Comparison of ENCODE assay signal across 31 cellular contexts in the genomic region with DNA sequence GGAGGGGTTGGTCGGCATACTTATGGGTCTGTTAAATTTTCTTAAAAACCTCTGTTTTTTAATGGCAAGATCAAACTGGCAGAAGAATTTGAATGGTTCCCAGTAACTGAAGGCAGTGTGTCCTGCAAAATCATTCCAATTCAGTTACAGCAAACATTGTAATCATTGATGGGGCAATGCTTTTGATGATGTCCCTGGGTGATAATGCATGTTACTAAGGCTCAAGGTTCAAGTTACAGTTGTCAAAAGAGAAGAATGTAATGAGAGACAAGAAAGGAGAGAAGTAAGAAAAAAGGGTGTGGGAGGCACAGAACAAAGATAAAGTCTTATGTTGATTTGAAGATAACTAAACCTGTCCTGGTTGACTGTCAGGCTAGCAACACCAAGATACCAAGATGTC.
"Had no signal": no experiment of that assay in that cellular context is flagged by ENCODE, and none has a peak within 500 bp of the region (broad histone marks: within the 10 kb centered on the region; RNA-seq: fewer than 3 reads in every experiment).

No MANE protein-coding gene starts in this region.

- H3K27me3 Mint-ChIP-seq: activated B cell treated with CpG ODN at 0.5 μM for 24 hours; activated CD4-positive, alpha-beta memory T cell treated with anti-CD3 and anti-CD28 coated beads for 36 hours; activated CD4-positive, alpha-beta T cell treated with anti-CD3 and anti-CD28 coated beads, Interleukin-2, amount 10 ng/mL, durations not matched to agents 24 days and 14 days; activated naive CD4-positive, alpha-beta T cell treated with anti-CD3 and anti-CD28 coated beads, Interleukin-2, amount 10 ng/mL, durations not matched to agents 7 days and 5 days; activated naive CD8-positive, alpha-beta T cell treated with anti-CD3 and anti-CD28 coated beads, Interleukin-2, amount 10 ng/mL, durations not matched to agents 7 days and 5 days; activated T-cell treated with anti-CD3 and anti-CD28 coated beads, Interleukin-2, amount 50 U/mL, for 24 hours; brain; dendritic cell treated with granulocyte-macrophage colony-stimulating factor and Interleukin-4, amounts not matched to agents 40 ng/mL and 50 ng/mL, for 4 days; T-cell had no signal

- H3K36me3 ChIP-seq: breast epithelium, cardiac muscle cell, colonic mucosa had no signal

- H3K9me3 ChIP-seq: ascending aorta, breast epithelium, colonic mucosa had no signal

- H3K27me3 ChIP-seq: ascending aorta, breast epithelium, cardiac muscle cell, colonic mucosa, dorsolateral prefrontal cortex had no signal

- H3K4me1 Mint-ChIP-seq: activated CD4-positive, alpha-beta T cell treated with anti-CD3 and anti-CD28 coated beads, Interleukin-2, amount 10 ng/mL, durations not matched to agents 24 days and 14 days; activated naive CD4-positive, alpha-beta T cell treated with anti-CD3 and anti-CD28 coated beads, Interleukin-2, amount 10 ng/mL, durations not matched to agents 7 days and 5 days; activated naive CD8-positive, alpha-beta T cell treated with anti-CD3 and anti-CD28 coated beads, Interleukin-2, amount 10 ng/mL, durations not matched to agents 7 days and 5 days; brain; T-cell had no signal

- H3K9me3 Mint-ChIP-seq: activated B cell treated with CpG ODN at 0.5 μM for 24 hours; activated CD4-positive, alpha-beta memory T cell treated with anti-CD3 and anti-CD28 coated beads for 36 hours; activated CD4-positive, alpha-beta T cell treated with anti-CD3 and anti-CD28 coated beads, Interleukin-2, amount 10 ng/mL, durations not matched to agents 24 days and 14 days; activated naive CD4-positive, alpha-beta T cell treated with anti-CD3 and anti-CD28 coated beads, Interleukin-2, amount 10 ng/mL, durations not matched to agents 7 days and 5 days; activated naive CD4-positive, alpha-beta T cell treated with anti-CD3 and anti-CD28 coated beads, Interleukin-2, amount 50 U/mL, for 72 hours; activated naive CD8-positive, alpha-beta T cell treated with anti-CD3 and anti-CD28 coated beads, Interleukin-2, amount 10 ng/mL, durations not matched to agents 7 days and 5 days; activated T-cell treated with anti-CD3 and anti-CD28 coated beads, Interleukin-2, amount 50 U/mL, for 24 hours; activated T-cell treated with anti-CD3 and anti-CD28 coated beads, Interleukin-2, amount 50 U/mL, for 72 hours; brain; dendritic cell treated with granulocyte-macrophage colony-stimulating factor and Interleukin-4, amounts not matched to agents 40 ng/mL and 50 ng/mL, for 4 days; T-helper 1 cell treated with Interleukin-12 subunit alpha and Interleukin-12 subunit beta and Interleukin-4 antibody, amounts not matched to agents 30 μg/mL and 1 μg/mL, for 36 hours; T-helper 2 cell treated with Interferon-gamma antibody and Interleukin-4, amounts not matched to agents 5 μg/mL and 100 μg/mL, for 36 hours had no signal

- H3K4me1 ChIP-seq: ascending aorta, breast epithelium, colonic mucosa had no signal

- DNase-seq: activated B cell treated with CpG ODN at 0.5 μM for 24 hours; activated CD4-positive, alpha-beta memory T cell treated with anti-CD3 and anti-CD28 coated beads for 36 hours; activated CD4-positive, alpha-beta T cell treated with anti-CD3 and anti-CD28 coated beads, Interleukin-2, amount 10 ng/mL, durations not matched to agents 24 days and 14 days; activated CD8-positive, alpha-beta memory T cell treated with anti-CD3 and anti-CD28 coated beads, Interleukin-2, amount 50 U/mL, for 48 hours; activated gamma-delta T cell; activated naive CD4-positive, alpha-beta T cell; activated naive CD4-positive, alpha-beta T cell treated with anti-CD3 and anti-CD28 coated beads, Interleukin-2, amount 10 ng/mL, durations not matched to agents 7 days and 5 days; activated naive CD8-positive, alpha-beta T cell treated with anti-CD3 and anti-CD28 coated beads, Interleukin-2, amount 10 ng/mL, durations not matched to agents 7 days and 5 days; activated T-cell treated with anti-CD3 and anti-CD28 coated beads for 4 hours; activated T-cell treated with anti-CD3 and anti-CD28 coated beads, Interleukin-2, amount 50 U/mL, for 24 hours; activated T-cell treated with anti-CD3 and anti-CD28 coated beads, Interleukin-2, amount 50 U/mL, for 72 hours; central memory CD4-positive, alpha-beta T cell; cerebellar nuclear complex; colonic mucosa; dorsolateral prefrontal cortex; effector memory CD4-positive, alpha-beta T cell; endodermal cell; head of caudate nucleus; T-cell; T1000; WERI-Rb-1 had no signal

- H3K4me3 Mint-ChIP-seq: activated B cell treated with CpG ODN at 0.5 μM for 24 hours; activated CD4-positive, alpha-beta memory T cell treated with anti-CD3 and anti-CD28 coated beads for 36 hours; activated CD4-positive, alpha-beta T cell treated with anti-CD3 and anti-CD28 coated beads, Interleukin-2, amount 10 ng/mL, durations not matched to agents 24 days and 14 days; activated naive CD4-positive, alpha-beta T cell treated with anti-CD3 and anti-CD28 coated beads, Interleukin-2, amount 10 ng/mL, durations not matched to agents 7 days and 5 days; activated naive CD8-positive, alpha-beta T cell treated with anti-CD3 and anti-CD28 coated beads, Interleukin-2, amount 10 ng/mL, durations not matched to agents 7 days and 5 days; activated T-cell treated with anti-CD3 and anti-CD28 coated beads, Interleukin-2, amount 50 U/mL, for 24 hours; activated T-cell treated with anti-CD3 and anti-CD28 coated beads, Interleukin-2, amount 50 U/mL, for 72 hours; brain; dendritic cell treated with granulocyte-macrophage colony-stimulating factor and Interleukin-4, amounts not matched to agents 40 ng/mL and 50 ng/mL, for 4 days; endodermal cell; T-cell; T-helper 1 cell treated with Interleukin-12 subunit alpha and Interleukin-12 subunit beta and Interleukin-4 antibody, amounts not matched to agents 30 μg/mL and 1 μg/mL, for 36 hours; T-helper 2 cell treated with Interferon-gamma antibody and Interleukin-4, amounts not matched to agents 5 μg/mL and 100 μg/mL, for 36 hours had no signal

- H3K4me3 ChIP-seq: ascending aorta, breast epithelium, cardiac muscle cell, colonic mucosa, dorsolateral prefrontal cortex had no signal

- H3K27ac ChIP-seq: ascending aorta, breast epithelium, cardiac muscle cell, colonic mucosa, dorsolateral prefrontal cortex, WERI-Rb-1 had no signal

- ATAC-seq: activated CD4-positive, CD25-positive, alpha-beta regulatory T cell treated with anti-CD3 and anti-CD28 coated beads, Interleukin-2, amount 50 U/mL, for 24 hours; activated naive CD4-positive, alpha-beta T cell treated with anti-CD3 and anti-CD28 coated beads, Interleukin-2, amount 50 U/mL, for 72 hours; activated T-cell treated with anti-CD3 and anti-CD28 coated beads, Interleukin-2, amount 50 U/mL, for 72 hours; esophagus mucosa; T-cell had no signal

- H3K27ac Mint-ChIP-seq: activated B cell treated with CpG ODN at 0.5 μM for 24 hours; activated CD4-positive, alpha-beta memory T cell treated with anti-CD3 and anti-CD28 coated beads for 36 hours; activated CD4-positive, alpha-beta T cell treated with anti-CD3 and anti-CD28 coated beads, Interleukin-2, amount 10 ng/mL, durations not matched to agents 24 days and 14 days; activated naive CD4-positive, alpha-beta T cell treated with anti-CD3 and anti-CD28 coated beads, Interleukin-2, amount 10 ng/mL, durations not matched to agents 7 days and 5 days; activated naive CD4-positive, alpha-beta T cell treated with anti-CD3 and anti-CD28 coated beads, Interleukin-2, amount 50 U/mL, for 72 hours; activated naive CD8-positive, alpha-beta T cell treated with anti-CD3 and anti-CD28 coated beads, Interleukin-2, amount 10 ng/mL, durations not matched to agents 7 days and 5 days; activated T-cell treated with anti-CD3 and anti-CD28 coated beads, Interleukin-2, amount 50 U/mL, for 24 hours; activated T-cell treated with anti-CD3 and anti-CD28 coated beads, Interleukin-2, amount 50 U/mL, for 72 hours; brain; dendritic cell treated with granulocyte-macrophage colony-stimulating factor and Interleukin-4, amounts not matched to agents 40 ng/mL and 50 ng/mL, for 4 days; T-cell; T-helper 1 cell treated with Interleukin-12 subunit alpha and Interleukin-12 subunit beta and Interleukin-4 antibody, amounts not matched to agents 30 μg/mL and 1 μg/mL, for 36 hours; T-helper 2 cell treated with Interferon-gamma antibody and Interleukin-4, amounts not matched to agents 5 μg/mL and 100 μg/mL, for 36 hours had no signal
